1 cellular context compared by ENCODE assay signal in genomic region chr1:227542153-227543120, GRCh38.
TF ChIP-seq lines count a peak whose summit lies in the region.

No MANE protein-coding gene starts in this region.

TF ChIP-seq in GM12878, 131 proteins besides CTCF, POLR2A, EP300 and RAD21 (continued from another document and continues in another):
- TF ChIP-seq SMC3 (IDR thresholded peaks at IDR 0.05; ENCODE audit: borderline replicate concordance, low read length) = peak; percentile 62
- no peak for TF ChIP-seq E2F8 (IDR thresholded peaks at IDR 0.05; ENCODE audit: low read depth, partially characterized antibody)
- TF ChIP-seq MEF2A (IDR thresholded peaks at IDR 0.05; ENCODE audit: insufficient read depth, low read depth, low read length) = no peak
- peak; percentile 66; the same call in 1 of the 2 replicates for TF ChIP-seq ELK1 (IDR thresholded peaks at IDR 0.05; ENCODE audit: low read depth, low read length)
- TF ChIP-seq ESRRA (IDR thresholded peaks at IDR 0.05; ENCODE audit: low read length) = no peak
- peak; percentile 26 for TF ChIP-seq RELA (IDR thresholded peaks at IDR 0.05; ENCODE audit: borderline replicate concordance, partially characterized antibody)
- no peak for TF ChIP-seq HDAC2 (IDR thresholded peaks at IDR 0.05)
- no peak for TF ChIP-seq USF2 (IDR thresholded peaks at IDR 0.05; ENCODE audit: borderline replicate concordance, low read depth, low read length)
- no peak for TF ChIP-seq PML (IDR thresholded peaks at IDR 0.05; ENCODE audit: low read length)
- TF ChIP-seq CUX1 (IDR thresholded peaks at IDR 0.05; ENCODE audit: insufficient replicate concordance, low read depth, low read length) = no peak
- TF ChIP-seq CHD1 (IDR thresholded peaks at IDR 0.05; ENCODE audit: low read depth, low read length) = no peak
- no peak for TF ChIP-seq USF1 (IDR thresholded peaks at IDR 0.05; ENCODE audit: borderline replicate concordance, extremely low read length, insufficient read depth, low read depth, low read length)
- TF ChIP-seq BMI1 (IDR thresholded peaks at IDR 0.05; ENCODE audit: borderline replicate concordance) = no peak
- peak; percentile 61; the same call in 1 of the 2 replicates for TF ChIP-seq SPI1 (IDR thresholded peaks at IDR 0.05; ENCODE audit: borderline replicate concordance, insufficient read depth, low read depth, low read length)
- no peak for TF ChIP-seq TAF1 (IDR thresholded peaks at IDR 0.05; ENCODE audit: borderline replicate concordance, low read depth, low read length)
- no peak for TF ChIP-seq ZBED1 (IDR thresholded peaks at IDR 0.05; ENCODE audit: borderline replicate concordance)
- TF ChIP-seq REST (IDR thresholded peaks at IDR 0.05; ENCODE audit: low read depth, low read length) = no peak
- no peak for TF ChIP-seq ZNF384 (IDR thresholded peaks at IDR 0.05; ENCODE audit: borderline replicate concordance, low read depth, low read length)
- no peak for TF ChIP-seq ASH2L (IDR thresholded peaks at IDR 0.05; ENCODE audit: borderline replicate concordance, low read depth)
- no peak for TF ChIP-seq NFIC (IDR thresholded peaks at IDR 0.05; ENCODE audit: low read depth, low read length)
- no peak for TF ChIP-seq TCF7 (IDR thresholded peaks at IDR 0.05; ENCODE audit: borderline replicate concordance)
- TF ChIP-seq CBX5 (IDR thresholded peaks at IDR 0.05; ENCODE audit: low read depth) = no peak
- no peak for TF ChIP-seq NR2C2 (IDR thresholded peaks at IDR 0.05; ENCODE audit: borderline replicate concordance, control insufficient read depth, insufficient read length, low read depth)
- TF ChIP-seq RFX5 (IDR thresholded peaks at IDR 0.05; ENCODE audit: low read depth, low read length) = no peak
- TF ChIP-seq IKZF2 (IDR thresholded peaks at IDR 0.05) = no peak
- TF ChIP-seq HDAC6 (IDR thresholded peaks at IDR 0.05; ENCODE audit: unreplicated experiment) = no peak
- TF ChIP-seq IRF3 (IDR thresholded peaks at IDR 0.05) = no peak
- TF ChIP-seq MYB (IDR thresholded peaks at IDR 0.05; ENCODE audit: borderline replicate concordance, low read depth, low read length) = no peak
- no peak for TF ChIP-seq PBX3 (IDR thresholded peaks at IDR 0.05; ENCODE audit: insufficient replicate concordance, low read depth, low read length)
- no peak for TF ChIP-seq EGR1 (IDR thresholded peaks at IDR 0.05; ENCODE audit: borderline replicate concordance in 1 of 2, low read depth in 2 of 2, low read length in 2 of 2)
- TF ChIP-seq MYC (IDR thresholded peaks at IDR 0.05; ENCODE audit: insufficient read depth, insufficient read length, insufficient replicate concordance, low read length, severe bottlenecking) = no peak
- peak; percentile 54; the same call in 1 of the 2 replicates for TF ChIP-seq ZNF592 (IDR thresholded peaks at IDR 0.05)
- no peak for TF ChIP-seq ZNF622 (IDR thresholded peaks at IDR 0.05)
